16 cellular contexts compared by ENCODE assay signal in the genomic region with DNA sequence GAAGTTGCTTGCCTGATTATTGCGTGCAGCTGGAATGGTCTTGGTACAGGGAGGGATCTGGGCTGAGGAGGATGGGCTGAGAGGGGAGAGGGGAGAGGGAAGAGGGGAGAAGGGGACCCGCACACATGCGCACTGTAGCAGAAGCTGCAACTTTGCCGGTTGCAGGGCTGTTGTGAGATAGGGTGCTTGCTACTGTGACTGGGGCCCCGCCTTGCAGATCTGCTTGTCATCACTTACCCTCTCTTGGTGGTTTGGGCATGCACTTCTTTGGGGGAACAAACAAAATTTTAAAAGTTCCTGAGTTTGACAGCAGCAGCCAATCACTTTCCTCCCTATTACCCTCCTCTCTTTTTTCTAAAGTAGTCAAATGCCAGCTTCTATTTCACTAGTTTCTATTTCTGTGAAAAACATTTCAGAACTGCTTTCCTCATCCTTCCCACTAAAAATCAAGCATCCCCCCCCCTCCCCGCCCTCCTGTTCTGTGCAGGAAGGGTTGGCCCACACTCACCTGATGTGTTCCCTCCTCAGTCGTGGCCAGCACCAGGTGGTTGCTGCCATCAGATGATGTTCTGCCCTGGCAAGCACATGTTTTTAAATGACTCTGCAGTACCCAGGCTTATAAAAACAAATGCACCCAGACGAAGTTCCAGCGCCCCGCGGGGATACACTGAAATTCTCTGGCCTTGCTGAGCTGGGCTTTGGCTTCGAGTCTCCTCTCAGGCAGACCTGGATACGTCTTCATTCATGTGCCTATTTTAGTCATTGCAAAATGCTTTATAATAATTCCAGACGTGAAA.
DNase-seq lines count a peak whose midpoint lies in the region; ATAC-seq and TF ChIP-seq lines count a peak whose summit lies in the region.
"Had no signal": no experiment of that assay in that cellular context is flagged by ENCODE, and none has a peak within 500 bp of the region (broad histone marks: within the 10 kb centered on the region; RNA-seq: fewer than 3 reads in every experiment).

No MANE protein-coding gene starts in this region.

- peaks cover 4% of the 10 kb centered on the region for H3K27me3 Mint-ChIP-seq in brain
- H3K27me3 Mint-ChIP-seq: progenitor cell of endocrine pancreas had no signal

- no peaks in the 10 kb centered on the region for H4K20me1 ChIP-seq in DOHH2 (ENCODE audit: control insufficient read depth, insufficient read depth, low read depth, low read length)

- H3K9me3 Mint-ChIP-seq in brain: peaks cover 0 to 5% (median 4%) of the 10 kb centered on the region in 5 experiments
- H3K9me3 Mint-ChIP-seq: activated naive CD4-positive, alpha-beta T cell treated with anti-CD3 and anti-CD28 coated beads, Interleukin-2, amount 10 ng/mL, durations not matched to agents 7 days and 5 days; CD4-positive, CD25-positive, alpha-beta regulatory T cell had no signal

- H3K4me2 ChIP-seq in DOHH2 (ENCODE audit: low read length) (peak overlapping the region; percentile 66), trophoblast cell (ENCODE audit: low read length) (no peak overlapping the region)
- H3K4me2 ChIP-seq: PC-9 had no signal

- H3K23ac ChIP-seq in trophoblast cell (ENCODE audit: low read length): no peak overlapping the region

- H2BK12ac ChIP-seq in trophoblast cell (ENCODE audit: low read length): no peak overlapping the region

- H3K9me3 ChIP-seq in DOHH2 (ENCODE audit: control insufficient read depth, insufficient read depth, low read length) (no peaks in the 10 kb centered on the region), trophoblast cell (ENCODE audit: insufficient read depth, low read depth, low read length) (peaks cover 2% of the 10 kb centered on the region)

- H3K79me1 ChIP-seq in trophoblast cell (ENCODE audit: low read length): peaks cover 7% of the 10 kb centered on the region

- DNase-seq in NCI-H2107 treated with DMSO at 0.1 percent for 48 hours (lab: John Stamatoyannopoulos, UW; ENCODE audit: unreplicated experiment) (peak; percentile 46), trophoblast cell (no peak), DMS53 treated with DMSO at 0.1 percent for 48 hours (lab: John Stamatoyannopoulos, UW; ENCODE audit: unreplicated experiment) (no peak), occipital lobe (lab: John Stamatoyannopoulos, UW) (no peak)
- DNase-seq: activated naive CD4-positive, alpha-beta T cell treated with anti-CD3 and anti-CD28 coated beads, Interleukin-2, amount 10 ng/mL, durations not matched to agents 7 days and 5 days; cortex of kidney; NCI-H187; PC-9; stimulated activated CD4-positive, alpha-beta T cell treated with anti-CD3 and anti-CD28 coated beads, Interleukin-4, amount 100 ng/mL, for 1 hour; stimulated activated naive CD4-positive, alpha-beta T cell treated with Interleukin-2 at 50 U/mL for 16 hours; T-helper 9 cell had no signal

- TF ChIP-seq CTCF in DOHH2 (IDR thresholded peaks at IDR 0.05; ENCODE audit: low read depth, low read length, poor library complexity, severe bottlenecking): no peak
- TF ChIP-seq CTCF in brain (conservative IDR thresholded peaks at IDR 0.05): no peak

- peaks cover 90% of the 10 kb centered on the region for H3K4me1 ChIP-seq in DOHH2 (ENCODE audit: control insufficient read depth, low read length)
- peaks cover 5 to 9% of the 10 kb centered on the region in 2 experiments for H3K4me1 ChIP-seq in trophoblast cell (ENCODE audit: control insufficient read depth in 1 of 2, insufficient read depth in 2 of 2, low read length in 2 of 2)

- peak overlapping the region; percentile 12 to 98 (median 61) for H3K27ac Mint-ChIP-seq in brain
- H3K27ac Mint-ChIP-seq: activated naive CD4-positive, alpha-beta T cell treated with anti-CD3 and anti-CD28 coated beads, Interleukin-2, amount 10 ng/mL, durations not matched to agents 7 days and 5 days had no signal

- H2AFZ ChIP-seq in trophoblast cell (ENCODE audit: insufficient read depth, low read length, poor library complexity): no peak overlapping the region
- H2AFZ ChIP-seq: PC-9 had no signal

- peak overlapping the region; percentile 46 for H3K27ac ChIP-seq in DOHH2 (ENCODE audit: low read depth, low read length)
- no peak overlapping the region for H3K27ac ChIP-seq in trophoblast cell (ENCODE audit: low read depth, low read length)
- H3K27ac ChIP-seq: PC-9 had no signal

- H4K8ac ChIP-seq in trophoblast cell (ENCODE audit: low read depth, low read length): no peak overlapping the region

- H2AK5ac ChIP-seq in trophoblast cell (ENCODE audit: low read length): no peak overlapping the region

- no peak overlapping the region for H4K12ac ChIP-seq in trophoblast cell (ENCODE audit: low read depth, low read length)

- no peaks in the 10 kb centered on the region for H3K9me2 ChIP-seq in DOHH2 (replicated peaks; ENCODE audit: control insufficient read depth, low read length)

- no peak overlapping the region for H3K4ac ChIP-seq in trophoblast cell (ENCODE audit: low read depth, low read length)

- no CpG with 5 or more reads among the region's 14 CpGs for WGBS in trophoblast cell (ENCODE audit: extremely low coverage, insufficient coverage, insufficient read length)

- H3K4me1 Mint-ChIP-seq in brain: peaks cover 73% of the 10 kb centered on the region

- H3K18ac ChIP-seq in trophoblast cell (ENCODE audit: low read length): no peak overlapping the region

- peak overlapping the region; percentile 33 for H4K91ac ChIP-seq in trophoblast cell (ENCODE audit: low read depth, low read length)

- H3K36me3 Mint-ChIP-seq in brain: no peaks in the 10 kb centered on the region
- H3K36me3 Mint-ChIP-seq: CD4-positive, CD25-positive, alpha-beta regulatory T cell had no signal

- ATAC-seq in GM21360 (IDR thresholded peaks at IDR 0.05; ENCODE audit: unreplicated experiment): no peak

- no peak overlapping the region for H3K4me3 Mint-ChIP-seq in brain
- H3K4me3 Mint-ChIP-seq: activated naive CD4-positive, alpha-beta T cell treated with anti-CD3 and anti-CD28 coated beads, Interleukin-2, amount 10 ng/mL, durations not matched to agents 7 days and 5 days; CD4-positive, CD25-positive, alpha-beta regulatory T cell had no signal

- H3K4me3 ChIP-seq in DOHH2 (ENCODE audit: low read length): peak overlapping the region; percentile 55
- H3K4me3 ChIP-seq in trophoblast cell (ENCODE audit: low read depth, low read length): no peak overlapping the region
- H3K4me3 ChIP-seq: PC-9 had no signal

- H3K14ac ChIP-seq in trophoblast cell (ENCODE audit: low read length): no peak overlapping the region

- no peak overlapping the region for H2BK5ac ChIP-seq in trophoblast cell (ENCODE audit: low read depth, low read length, poor library complexity)

- H3F3A ChIP-seq in DOHH2 (ENCODE audit: control insufficient read depth, insufficient read depth): peaks cover 7% of the 10 kb centered on the region

- H3K79me2 ChIP-seq in DOHH2 (ENCODE audit: control insufficient read depth, low read length): no peaks in the 10 kb centered on the region
- H3K79me2 ChIP-seq in trophoblast cell (ENCODE audit: control insufficient read depth, insufficient read depth, low read length, poor library complexity): peaks cover 4% of the 10 kb centered on the region

- H3K9ac ChIP-seq in trophoblast cell (ENCODE audit: low read length): no peak overlapping the region

- H2BK120ac ChIP-seq in trophoblast cell (ENCODE audit: insufficient read depth, low read length, poor library complexity): no peak overlapping the region

- H3K36me3 ChIP-seq in DOHH2 (ENCODE audit: control insufficient read depth, low read length): no peaks in the 10 kb centered on the region
- no peaks in the 10 kb centered on the region for H3K36me3 ChIP-seq in trophoblast cell (ENCODE audit: control insufficient read depth in 1 of 2, insufficient read depth in 2 of 2, low read length in 2 of 2)

- H3K27me3 ChIP-seq in DOHH2 (ENCODE audit: control insufficient read depth, low read length): no peaks in the 10 kb centered on the region
- H3K27me3 ChIP-seq in trophoblast cell (ENCODE audit: insufficient read depth, low read length): no peaks in the 10 kb centered on the region
